In the genomic region with DNA sequence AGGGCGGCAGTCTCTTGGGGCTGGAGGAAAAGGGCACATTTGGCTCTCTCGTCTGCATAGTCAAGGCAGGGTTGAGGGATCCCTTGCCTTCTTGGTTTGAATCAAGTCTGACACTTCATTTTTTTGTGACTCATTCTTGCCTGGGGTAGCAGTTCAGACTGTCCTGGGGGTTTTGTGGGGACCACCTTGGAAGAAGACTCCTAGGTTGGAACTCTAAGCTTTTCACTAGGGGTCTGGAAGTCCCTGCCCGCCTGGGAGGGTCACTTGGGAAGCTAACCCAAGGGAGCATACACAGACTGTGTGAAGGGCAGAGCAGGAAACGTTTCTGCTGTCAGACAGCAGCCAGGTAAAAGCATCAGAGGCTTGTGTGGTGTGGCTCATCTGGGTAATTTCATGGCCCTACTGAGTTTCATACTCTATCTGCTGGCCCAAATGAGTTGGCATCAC, we compare ENCODE assay signal across 14 cellular contexts. TPM values are rescaled to one million over a fixed set of nuclear protein-coding genes. Genes with fewer than 3 reads are reported as not detected.
DNase-seq lines count a peak whose midpoint lies in the region; ATAC-seq and TF ChIP-seq lines count a peak whose summit lies in the region.
"Had no signal": no experiment of that assay in that cellular context is flagged by ENCODE, and none has a peak within 500 bp of the region (broad histone marks: within the 10 kb centered on the region; RNA-seq: fewer than 3 reads in every experiment).

No MANE protein-coding gene starts in this region.

- intact Hi-C loops in thyroid gland (cut with DNase I), result no loop called here

- no peak for TF ChIP-seq POLR2A in thyroid gland (IDR thresholded peaks at IDR 0.05)

- no peaks in the 10 kb centered on the region for H3K27me3 Mint-ChIP-seq in activated T-helper 17 cell treated with anti-CD3 and anti-CD28 coated beads, Interleukin-2, amount 50 U/mL, for 72 hours
- H3K27me3 Mint-ChIP-seq in naive thymus-derived CD8-positive, alpha-beta T cell, result no peaks in the 10 kb centered on the region
- no peaks in the 10 kb centered on the region for H3K27me3 Mint-ChIP-seq in WTC11 (ENCODE audit: low read depth)

- no peaks in the 10 kb centered on the region for H3K9me3 ChIP-seq in thyroid gland
- H3K9me3 ChIP-seq: esophagus squamous epithelium, upper lobe of right lung had no signal

- no peak overlapping the region for H3K27ac ChIP-seq in thyroid gland
- H3K27ac ChIP-seq: esophagus squamous epithelium, SJSA1, upper lobe of right lung had no signal

- CTCF ChIA-PET in WTC11 (lab: Charles Lee), result interaction anchor here (1.4 kb wide), 1 partner anchor 13 kb away, joined by 5 read pairs; no protein-coding TSS in a partner anchor

- H3K36me3 Mint-ChIP-seq in activated T-helper 17 cell treated with anti-CD3 and anti-CD28 coated beads, Interleukin-2, amount 50 U/mL, for 72 hours (ENCODE audit: low read depth), result no peaks in the 10 kb centered on the region
- H3K36me3 Mint-ChIP-seq in naive thymus-derived CD8-positive, alpha-beta T cell, result peaks cover 0 to 20% (median 0%) of the 10 kb centered on the region in 3 donors
- no peaks in the 10 kb centered on the region for H3K36me3 Mint-ChIP-seq in WTC11

- peaks cover 37 to 82% of the 10 kb centered on the region in 2 donors for H3K4me1 ChIP-seq in thyroid gland

- no peak for TF ChIP-seq CTCF in WTC11 (IDR thresholded peaks at IDR 0.05)
- TF ChIP-seq CTCF in thyroid gland (IDR thresholded peaks at IDR 0.05), result no peak

- no peaks in the 10 kb centered on the region for H3K27me3 ChIP-seq in thyroid gland
- H3K27me3 ChIP-seq: esophagus squamous epithelium, SJSA1, upper lobe of right lung had no signal

- peaks cover 36% of the 10 kb centered on the region for H3K4me1 Mint-ChIP-seq in activated T-helper 17 cell treated with anti-CD3 and anti-CD28 coated beads, Interleukin-2, amount 50 U/mL, for 72 hours
- peaks cover 58 to 83% (median 78%) of the 10 kb centered on the region in 4 donors for H3K4me1 Mint-ChIP-seq in naive thymus-derived CD8-positive, alpha-beta T cell
- peaks cover 3% of the 10 kb centered on the region; the same call in 1 of the 2 replicates for H3K4me1 Mint-ChIP-seq in WTC11

- peak overlapping the region; percentile 64 for H3K4me3 Mint-ChIP-seq in activated T-helper 17 cell treated with anti-CD3 and anti-CD28 coated beads, Interleukin-2, amount 50 U/mL, for 72 hours
- peak overlapping the region in 8 of 10 donors; percentile 0 to 54 (median 44) for H3K4me3 Mint-ChIP-seq in naive thymus-derived CD8-positive, alpha-beta T cell
- H3K4me3 Mint-ChIP-seq in WTC11, result no peak overlapping the region

- ATAC-seq in activated T-helper 17 cell treated with anti-CD3 and anti-CD28 coated beads, Interleukin-2, amount 50 U/mL, for 72 hours (replicated peaks), result peak; percentile 96
- ATAC-seq in naive thymus-derived CD8-positive, alpha-beta T cell, result peak; percentile 73 to 77
- no peak for ATAC-seq in WTC11
- ATAC-seq: upper lobe of right lung had no signal

- peak overlapping the region; percentile 95 for H3K27ac Mint-ChIP-seq in activated T-helper 17 cell treated with anti-CD3 and anti-CD28 coated beads, Interleukin-2, amount 50 U/mL, for 72 hours
- H3K27ac Mint-ChIP-seq in naive thymus-derived CD8-positive, alpha-beta T cell, result peak overlapping the region; percentile 35 to 89 (median 67)
- no peak overlapping the region for H3K27ac Mint-ChIP-seq in WTC11

- WGBS in thyroid gland, 2 donors, result 67 to 83% methylated on average over 4 of the region's 4 CpGs

- POLR2A ChIA-PET in naive thymus-derived CD8-positive, alpha-beta T cell (lab: Charles Lee), result interaction anchor here (1.6 kb wide), 1 partner anchor 10 kb away, joined by 9 read pairs; no protein-coding TSS in a partner anchor
- POLR2A ChIA-PET in WTC11 (lab: Charles Lee), result no interaction called here

- no peaks in the 10 kb centered on the region for H3K9me3 Mint-ChIP-seq in activated T-helper 17 cell treated with anti-CD3 and anti-CD28 coated beads, Interleukin-2, amount 50 U/mL, for 72 hours
- no peaks in the 10 kb centered on the region for H3K9me3 Mint-ChIP-seq in naive thymus-derived CD8-positive, alpha-beta T cell
- H3K9me3 Mint-ChIP-seq in WTC11, result no peaks in the 10 kb centered on the region

- H3K4me3 ChIP-seq in thyroid gland (replicated peaks in 1 of 3), result no peak overlapping the region
- H3K4me3 ChIP-seq: coronary artery, esophagus squamous epithelium, SJSA1, upper lobe of right lung had no signal

- no peaks in the 10 kb centered on the region for H3K36me3 ChIP-seq in thyroid gland
- H3K36me3 ChIP-seq: esophagus squamous epithelium, SJSA1, upper lobe of right lung had no signal

- DNase-seq in stimulated activated CD4-positive, alpha-beta T cell treated with anti-CD3 and anti-CD28 coated beads, Interleukin-1b, Interleukin-23, amount 100 ng/mL, for 48 hours, result peak; percentile 28
- DNase-seq in stimulated activated CD4-positive, alpha-beta T cell treated with anti-CD3 and anti-CD28 coated beads, Interleukin-2, amount 100 ng/mL, for 48 hours, result no peak
- no peak for DNase-seq in naive thymus-derived CD8-positive, alpha-beta T cell
- DNase-seq in NCI-H146 (lab: John Stamatoyannopoulos, UW), result no peak
- DNase-seq in WTC11 (ENCODE audit: low spot score), result no peak
- DNase-seq in thyroid gland, result no peak
- no peak for DNase-seq in DMS79 (lab: John Stamatoyannopoulos, UW)
- DNase-seq: esophagus squamous epithelium; hypothalamus; NK-92 treated with Interleukin-12 subunit alpha and Interleukin-12 subunit beta, amount 100 ng/mL, for 24 hours; upper lobe of right lung had no signal

TF ChIP-seq in WTC11, 78 proteins besides CTCF, POLR2A, EP300 and RAD21:
- TF ChIP-seq, protein P1, sequence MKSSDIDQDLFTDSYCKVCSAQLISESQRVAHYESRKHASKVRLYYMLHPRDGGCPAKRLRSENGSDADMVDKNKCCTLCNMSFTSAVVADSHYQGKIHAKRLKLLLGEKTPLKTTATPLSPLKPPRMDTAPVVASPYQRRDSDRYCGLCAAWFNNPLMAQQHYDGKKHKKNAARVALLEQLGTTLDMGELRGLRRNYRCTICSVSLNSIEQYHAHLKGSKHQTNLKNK (CRISPR knock-in tag; IDR thresholded peaks at IDR 0.05), result no peak
- no peak for TF ChIP-seq JAZF1 (CRISPR knock-in tag; IDR thresholded peaks at IDR 0.05)
- no peak for TF ChIP-seq ZNF121 (CRISPR knock-in tag; IDR thresholded peaks at IDR 0.05)
- TF ChIP-seq, protein P2, sequence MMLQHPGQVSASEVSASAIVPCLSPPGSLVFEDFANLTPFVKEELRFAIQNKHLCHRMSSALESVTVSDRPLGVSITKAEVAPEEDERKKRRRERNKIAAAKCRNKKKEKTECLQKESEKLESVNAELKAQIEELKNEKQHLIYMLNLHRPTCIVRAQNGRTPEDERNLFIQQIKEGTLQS (CRISPR knock-in tag; conservative IDR thresholded peaks at IDR 0.05), result no peak
- TF ChIP-seq NR1H2 (CRISPR knock-in tag; IDR thresholded peaks at IDR 0.05), result no peak
- TF ChIP-seq, protein P3, sequence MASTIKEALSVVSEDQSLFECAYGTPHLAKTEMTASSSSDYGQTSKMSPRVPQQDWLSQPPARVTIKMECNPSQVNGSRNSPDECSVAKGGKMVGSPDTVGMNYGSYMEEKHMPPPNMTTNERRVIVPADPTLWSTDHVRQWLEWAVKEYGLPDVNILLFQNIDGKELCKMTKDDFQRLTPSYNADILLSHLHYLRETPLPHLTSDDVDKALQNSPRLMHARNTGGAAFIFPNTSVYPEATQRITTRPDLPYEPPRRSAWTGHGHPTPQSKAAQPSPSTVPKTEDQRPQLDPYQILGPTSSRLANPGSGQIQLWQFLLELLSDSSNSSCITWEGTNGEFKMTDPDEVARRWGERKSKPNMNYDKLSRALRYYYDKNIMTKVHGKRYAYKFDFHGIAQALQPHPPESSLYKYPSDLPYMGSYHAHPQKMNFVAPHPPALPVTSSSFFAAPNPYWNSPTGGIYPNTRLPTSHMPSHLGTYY (CRISPR knock-in tag; IDR thresholded peaks at IDR 0.05), result no peak
- no peak for TF ChIP-seq SOX15 (CRISPR knock-in tag; IDR thresholded peaks at IDR 0.05)

RNA-seq across cellular contexts. Expression of a gene that starts 11.2 kb away (rescaled TPM):
- total RNA-seq in activated T-helper 17 cell treated with anti-CD3 and anti-CD28 coated beads, Interleukin-2, amount 50 U/mL, for 72 hours, result 10 to 100 TPM; 11.6 to 20.0 TPM
- 10 to 100 TPM; 73.5 to 75.0 TPM for total RNA-seq in naive thymus-derived CD8-positive, alpha-beta T cell
- 10 to 100 TPM; 22.0 to 28.7 (median 25.2) TPM for polyA plus RNA-seq in naive thymus-derived CD8-positive, alpha-beta T cell
- total RNA-seq in WTC11 (2021) (2.2 to 3.1 TPM (median 2.5 TPM) in 3 replicates), thyroid gland (10 to 100 TPM; 29.5 to 67.2 (median 39.9) TPM)
